In genomic region chr2:109976319-109976718, GRCh38 we compare ENCODE assay signal across 8 cellular contexts.
DNase-seq lines count a peak whose midpoint lies in the region; ATAC-seq, FAIRE-seq and TF ChIP-seq lines count a peak whose summit lies in the region.
"Not testable (repeated sequence)": the region's sequence is repeated elsewhere in the genome, so short reads cannot be mapped to it uniquely, and the experiment has no call there.

No MANE protein-coding gene starts in this region.

- not testable (repeated sequence) for H3K27me3 Mint-ChIP-seq in activated CD8-positive, alpha-beta memory T cell treated with anti-CD3 and anti-CD28 coated beads, Interleukin-2, amount 10 ng/mL, durations not matched to agents 7 days and 5 days

- not testable (repeated sequence) for BruUV-seq in Panc1 (replicated peaks; lab: Mats Ljungman, UMichigan)

- not testable (repeated sequence) for TF ChIP-seq POLR2A in upper lobe of left lung (IDR thresholded peaks at IDR 0.05)

- intact Hi-C loops in Panc1 (cut with micrococcal nuclease; ENCODE audit: unreplicated experiment); mucosa of descending colon (cut with DNase I, micrococcal nuclease): not testable (repeated sequence)

- H2AFZ ChIP-seq in DND-41 (ENCODE audit: low read depth, low read length); keratinocyte (ENCODE audit: control insufficient read depth, low read length): not testable (repeated sequence)

- WGBS in upper lobe of left lung, 2 donors: no CpG with 5 or more reads among the region's 3 CpGs

- not testable (repeated sequence) for H3K36me3 Mint-ChIP-seq in activated CD8-positive, alpha-beta memory T cell treated with anti-CD3 and anti-CD28 coated beads, Interleukin-2, amount 10 ng/mL, durations not matched to agents 7 days and 5 days

- POLR2A ChIA-PET in Panc1 (lab: Charles Lee): not testable (repeated sequence)

- not testable (repeated sequence) for H3K4me3 Mint-ChIP-seq in activated CD8-positive, alpha-beta memory T cell treated with anti-CD3 and anti-CD28 coated beads, Interleukin-2, amount 10 ng/mL, durations not matched to agents 7 days and 5 days

- not testable (repeated sequence) for DNase-seq in DND-41; Panc1 (ENCODE audit: low read depth, low spot score); keratinocyte (ENCODE audit: low read depth, low spot score); upper lobe of left lung
- DNase-seq in activated CD8-positive, alpha-beta memory T cell treated with anti-CD3 and anti-CD28 coated beads, Interleukin-2, amount 10 ng/mL, durations not matched to agents 7 days and 5 days: peak; percentile 28
- DNase-seq in mucosa of descending colon: peak in 2 of 3 donors; percentile 1 to 14

- not testable (repeated sequence) for H3K9ac ChIP-seq in DND-41 (ENCODE audit: low read depth, low read length); keratinocyte (ENCODE audit: control insufficient read depth, extremely low read depth, insufficient read depth, low read length)

- CTCF ChIA-PET in Panc1 (lab: Charles Lee); activated CD8-positive, alpha-beta memory T cell treated with anti-CD3 and anti-CD28 coated beads, Interleukin-2, amount 10 ng/mL, durations not matched to agents 7 days and 5 days (lab: Charles Lee): not testable (repeated sequence)

- not testable (repeated sequence) for H3K9me3 ChIP-seq in DND-41 (ENCODE audit: insufficient read depth, low read length, severe bottlenecking); Panc1 (ENCODE audit: control insufficient read depth, insufficient read depth, low read depth, low read length); keratinocyte (ENCODE audit: control insufficient read depth, low read depth, low read length); mucosa of descending colon; upper lobe of left lung

- not testable (repeated sequence) for TF ChIP-seq EP300 in upper lobe of left lung (IDR thresholded peaks at IDR 0.05)

- H3K9me3 Mint-ChIP-seq in activated CD8-positive, alpha-beta memory T cell treated with anti-CD3 and anti-CD28 coated beads, Interleukin-2, amount 10 ng/mL, durations not matched to agents 7 days and 5 days (ENCODE audit: low read depth): not testable (repeated sequence)

- H3K4me1 ChIP-seq in DND-41 (ENCODE audit: insufficient read depth, low read length); Panc1 (ENCODE audit: control insufficient read depth, insufficient read depth, low read length); keratinocyte (ENCODE audit: control insufficient read depth, extremely low read depth, insufficient read depth, low read length); mucosa of descending colon (ENCODE audit: low read depth); upper lobe of left lung: not testable (repeated sequence)

- H4K20me1 ChIP-seq in DND-41 (ENCODE audit: insufficient read depth, low read length); keratinocyte (ENCODE audit: control insufficient read depth, extremely low read depth, insufficient read depth, low read length): not testable (repeated sequence)

- not testable (repeated sequence) for H3K36me3 ChIP-seq in DND-41 (ENCODE audit: insufficient read depth, low read length); Panc1 (ENCODE audit: control insufficient read depth, insufficient read depth, low read length); keratinocyte (ENCODE audit: control insufficient read depth in 2 of 2, extremely low read depth in 1 of 2, insufficient read depth in 2 of 2, low read length in 2 of 2); mucosa of descending colon (ENCODE audit: low read depth); upper lobe of left lung

- not testable (repeated sequence) for H3K27me3 ChIP-seq in DND-41 (ENCODE audit: insufficient read depth, low read length, poor library complexity); Panc1 (ENCODE audit: control insufficient read depth, insufficient read depth, low read length); keratinocyte (ENCODE audit: control insufficient read depth, extremely low read depth, insufficient read depth, low read length); upper lobe of left lung

- not testable (repeated sequence) for TF ChIP-seq CTCF in DND-41 (IDR thresholded peaks at IDR 0.05; ENCODE audit: borderline replicate concordance, extremely low read depth, low read length, poor library complexity, severe bottlenecking); Panc1 (IDR thresholded peaks at IDR 0.05); keratinocyte (optimal IDR thresholded peaks at IDR 0.05 in 1 of 3, IDR thresholded peaks at IDR 0.05 in 1 of 3, conservative IDR thresholded peaks at IDR 0.05 in 1 of 3; ENCODE audit: extremely low read depth in 1 of 3, insufficient read depth in 2 of 3, low read length in 3 of 3); mucosa of descending colon (IDR thresholded peaks at IDR 0.05); upper lobe of left lung (IDR thresholded peaks at IDR 0.05)

- H3K4me2 ChIP-seq in DND-41 (ENCODE audit: insufficient read depth, low read length); keratinocyte (ENCODE audit: control insufficient read depth, extremely low read depth, insufficient read depth, low read depth, low read length): not testable (repeated sequence)

- in situ Hi-C loops in Panc1 (cut with HindIII; ENCODE audit: low pct_unique_long_range_greater_than_20kb, low sequenced_read_pairs): not testable (repeated sequence)

- FAIRE-seq in keratinocyte (lab: Jason Lieb, UNC): peak; percentile 60

- not testable (repeated sequence) for H3K27ac ChIP-seq in DND-41 (ENCODE audit: low read length); Panc1 (ENCODE audit: low read length); keratinocyte (ENCODE audit: control insufficient read depth, insufficient read depth, low read length); upper lobe of left lung

- not testable (repeated sequence) for H3K4me3 ChIP-seq in DND-41 (ENCODE audit: low read depth in 1 of 2, low read length in 2 of 2); Panc1 (ENCODE audit: low read depth in 2 of 2, low read length in 2 of 2); keratinocyte (ENCODE audit: control insufficient read depth in 2 of 3, extremely low read depth in 1 of 3, insufficient read depth in 2 of 3, low read depth in 1 of 3, low read length in 3 of 3); mucosa of descending colon; upper lobe of left lung

- ATAC-seq in DND-41 (ENCODE audit: insufficient read depth, low read depth) (0 out of 3 replicates have a peak, but pooled peaks have one; percentile 31), HG02610 (IDR thresholded peaks at IDR 0.05; ENCODE audit: unreplicated experiment) (peak; percentile 71), Panc1 (peak; percentile 90), esophagus mucosa (peak; percentile 65), mucosa of descending colon (peak; percentile 92), upper lobe of left lung (ENCODE audit: low FRiP score in 2 of 2) (peak; percentile 68 to 73)
- ATAC-seq in activated CD8-positive, alpha-beta memory T cell treated with anti-CD3 and anti-CD28 coated beads, Interleukin-2, amount 10 ng/mL, durations not matched to agents 7 days and 5 days: peak; percentile 27

- not testable (repeated sequence) for H3K9me1 ChIP-seq in keratinocyte (ENCODE audit: control insufficient read depth, extremely low read depth, insufficient read depth, low read length)

- not testable (repeated sequence) for H3K4me1 Mint-ChIP-seq in activated CD8-positive, alpha-beta memory T cell treated with anti-CD3 and anti-CD28 coated beads, Interleukin-2, amount 10 ng/mL, durations not matched to agents 7 days and 5 days

- dilution Hi-C loops in keratinocyte (cut with MboI; ENCODE audit: extremely low pct_ligation_motif_present, low sequenced_read_pairs): not testable (repeated sequence)

- not testable (repeated sequence) for H3K27ac Mint-ChIP-seq in activated CD8-positive, alpha-beta memory T cell treated with anti-CD3 and anti-CD28 coated beads, Interleukin-2, amount 10 ng/mL, durations not matched to agents 7 days and 5 days

- H3K79me2 ChIP-seq in DND-41 (ENCODE audit: insufficient read depth, low read length); keratinocyte (ENCODE audit: control insufficient read depth, insufficient read depth, low read length): not testable (repeated sequence)

Comparison
In these comparisons a context has a peak if more than half of its experiments do, and no peak if none do; other contexts are left out.
1. ATAC-seq: peak in every context shown above with its lines; median percentile 92 in mucosa of descending colon; 90 in Panc1; 71 in HG02610; 70 in upper lobe of left lung; 65 in esophagus mucosa; 31 in DND-41; 27 in activated CD8-positive, alpha-beta memory T cell treated with anti-CD3 and anti-CD28 coated beads, Interleukin-2, amount 10 ng/mL, durations not matched to agents 7 days and 5 days.